In genomic region chr11:85951428-85952107, GRCh38 we compare ENCODE assay signal across 21 cellular contexts.
A peak's percentile ranks its signal among the peaks of the same experiment; 100 is the strongest.
DNase-seq lines count a peak whose midpoint lies in the region; ATAC-seq, FAIRE-seq and TF ChIP-seq lines count a peak whose summit lies in the region.
"Had no signal": no experiment of that assay in that cellular context is flagged by ENCODE, and none has a peak within 500 bp of the region (broad histone marks: within the 10 kb centered on the region; RNA-seq: fewer than 3 reads in every experiment).

No MANE protein-coding gene starts in this region.

- FAIRE-seq in HTR-8/SVneo (lab: Jason Lieb, UNC), result no peak
- FAIRE-seq: GM12891, GM18507 had no signal

- peaks cover 10% of the 10 kb centered on the region for H3K9me3 Mint-ChIP-seq in natural killer cell treated with Interleukin-12 subunit alpha and Interleukin-12 subunit beta and Interleukin-15 and Interleukin-18, amount 100 ng/mL, for 72 hours
- peaks cover 0 to 3% of the 10 kb centered on the region in 2 donors for H3K9me3 Mint-ChIP-seq in natural killer cell
- peaks cover 15% of the 10 kb centered on the region for H3K9me3 Mint-ChIP-seq in activated T-helper 2 cell treated with anti-CD3 and anti-CD28 coated beads, Interferon-gamma antibody, Interleukin-2, Interleukin-4, amounts not matched to agents 10 μg/mL and 5 μg/mL and 100 μg/mL, durations not matched to agents 14 hours and 24 hours and 36 hours

- TF ChIP-seq CTCF in natural killer cell (IDR thresholded peaks at IDR 0.05), result no peak

- ATAC-seq in natural killer cell treated with Interleukin-12 subunit alpha and Interleukin-12 subunit beta and Interleukin-15 and Interleukin-18, amount 100 ng/mL, for 72 hours, result no peak
- no peak for ATAC-seq in natural killer cell
- ATAC-seq: HCT116, PC-3 had no signal

- H3K27ac Mint-ChIP-seq in natural killer cell treated with Interleukin-12 subunit alpha and Interleukin-12 subunit beta and Interleukin-15 and Interleukin-18, amount 100 ng/mL, for 72 hours, result peak overlapping the region; percentile 46 to 72
- peak overlapping the region in 1 of 2 donors; percentile 24 for H3K27ac Mint-ChIP-seq in natural killer cell
- H3K27ac Mint-ChIP-seq in activated T-helper 2 cell treated with anti-CD3 and anti-CD28 coated beads, Interferon-gamma antibody, Interleukin-2, Interleukin-4, amounts not matched to agents 10 μg/mL and 5 μg/mL and 100 μg/mL, durations not matched to agents 14 hours and 24 hours and 36 hours, result peak overlapping the region; percentile 10

- DNase-seq in natural killer cell treated with Interleukin-12 subunit alpha and Interleukin-12 subunit beta and Interleukin-15 and Interleukin-18, amount 100 ng/mL, for 72 hours (ENCODE audit: low spot score), result no peak
- no peak for DNase-seq in natural killer cell
- DNase-seq in activated T-helper 2 cell treated with anti-CD3 and anti-CD28 coated beads, Interferon-gamma antibody, Interleukin-2, Interleukin-4, amounts not matched to agents 10 μg/mL and 5 μg/mL and 100 μg/mL, durations not matched to agents 14 hours and 24 hours and 36 hours (ENCODE audit: low spot score), result no peak
- peak in 1 of 2 experiments; percentile 52 for DNase-seq in erythroblast (lab: John Stamatoyannopoulos, UW)
- DNase-seq in HTR-8/SVneo (ENCODE audit: insufficient read length, low spot score), result no peak
- no peak for DNase-seq in NCI-H526 treated with DMSO at 0.1 percent for 48 hours (lab: John Stamatoyannopoulos, UW)
- no peak for DNase-seq in NAMALWA (ENCODE audit: low spot score)
- DNase-seq: CD4-positive, CD25-positive, alpha-beta regulatory T cell; DND-41; GOT3; MG63; NCI-H1048; NCI-H1417 treated with DMSO at 0.1 percent for 48 hours; NCI-H187; NCI-H446; NCI-H526; PC-3; Right ventricle myocardium superior had no signal

- TF ChIP-seq POLR2A in erythroblast (IDR thresholded peaks at IDR 0.05; ENCODE audit: low read length), result peak; percentile 2

- intact Hi-C loops in natural killer cell (cut with micrococcal nuclease), result no loop called here
- intact Hi-C loops in activated T-helper 2 cell treated with anti-CD3 and anti-CD28 coated beads, Interferon-gamma antibody, Interleukin-2, Interleukin-4, amounts not matched to agents 10 μg/mL and 5 μg/mL and 100 μg/mL, durations not matched to agents 14 hours and 24 hours and 36 hours (cut with micrococcal nuclease), result no loop called here

- H3K27me3 Mint-ChIP-seq in natural killer cell treated with Interleukin-12 subunit alpha and Interleukin-12 subunit beta and Interleukin-15 and Interleukin-18, amount 100 ng/mL, for 72 hours, result no peaks in the 10 kb centered on the region
- no peaks in the 10 kb centered on the region for H3K27me3 Mint-ChIP-seq in natural killer cell (ENCODE audit: low read depth in 2 of 2)
- H3K27me3 Mint-ChIP-seq in activated T-helper 2 cell treated with anti-CD3 and anti-CD28 coated beads, Interferon-gamma antibody, Interleukin-2, Interleukin-4, amounts not matched to agents 10 μg/mL and 5 μg/mL and 100 μg/mL, durations not matched to agents 14 hours and 24 hours and 36 hours (ENCODE audit: low read depth), result no peaks in the 10 kb centered on the region
- H3K27me3 Mint-ChIP-seq: CD4-positive, CD25-positive, alpha-beta regulatory T cell had no signal

- H3K4me1 Mint-ChIP-seq in natural killer cell treated with Interleukin-12 subunit alpha and Interleukin-12 subunit beta and Interleukin-15 and Interleukin-18, amount 100 ng/mL, for 72 hours (ENCODE audit: low read depth in 2 of 2), result peaks cover 56% of the 10 kb centered on the region in 2 donors
- peaks cover 8 to 18% of the 10 kb centered on the region in 2 donors for H3K4me1 Mint-ChIP-seq in natural killer cell
- H3K4me1 Mint-ChIP-seq in activated T-helper 2 cell treated with anti-CD3 and anti-CD28 coated beads, Interferon-gamma antibody, Interleukin-2, Interleukin-4, amounts not matched to agents 10 μg/mL and 5 μg/mL and 100 μg/mL, durations not matched to agents 14 hours and 24 hours and 36 hours (ENCODE audit: low read depth), result peaks cover 23% of the 10 kb centered on the region

- peaks cover 35% of the 10 kb centered on the region for H3K36me3 Mint-ChIP-seq in natural killer cell treated with Interleukin-12 subunit alpha and Interleukin-12 subunit beta and Interleukin-15 and Interleukin-18, amount 100 ng/mL, for 72 hours
- H3K36me3 Mint-ChIP-seq in natural killer cell, result peaks cover 14% of the 10 kb centered on the region
- H3K36me3 Mint-ChIP-seq in activated T-helper 2 cell treated with anti-CD3 and anti-CD28 coated beads, Interferon-gamma antibody, Interleukin-2, Interleukin-4, amounts not matched to agents 10 μg/mL and 5 μg/mL and 100 μg/mL, durations not matched to agents 14 hours and 24 hours and 36 hours (ENCODE audit: low read depth), result peaks cover 46% of the 10 kb centered on the region

- peak overlapping the region; percentile 47 for H3K4me3 Mint-ChIP-seq in natural killer cell treated with Interleukin-12 subunit alpha and Interleukin-12 subunit beta and Interleukin-15 and Interleukin-18, amount 100 ng/mL, for 72 hours
- H3K4me3 Mint-ChIP-seq in natural killer cell, result no peak overlapping the region
- H3K4me3 Mint-ChIP-seq in activated T-helper 2 cell treated with anti-CD3 and anti-CD28 coated beads, Interferon-gamma antibody, Interleukin-2, Interleukin-4, amounts not matched to agents 10 μg/mL and 5 μg/mL and 100 μg/mL, durations not matched to agents 14 hours and 24 hours and 36 hours (ENCODE audit: low read depth), result no peak overlapping the region
- H3K4me3 Mint-ChIP-seq: CD4-positive, CD25-positive, alpha-beta regulatory T cell had no signal
